In genomic region chr11:58770166-58770565, GRCh38 we compare ENCODE assay signal across 1 cellular context.
A peak's percentile ranks its signal among the peaks of the same experiment; 100 is the strongest.
TF ChIP-seq lines count a peak whose summit lies in the region.

No MANE protein-coding gene starts in this region.

TF ChIP-seq in K562, 482 proteins besides CTCF, POLR2A, EP300 and RAD21 (continued from another document and continues in another):
- TF ChIP-seq CCNT2 (IDR thresholded peaks at IDR 0.05; ENCODE audit: borderline replicate concordance, extremely low read depth, insufficient read length, low read depth, low read length) (peak; percentile 18), E2F1 (CRISPR knock-in tag; IDR thresholded peaks at IDR 0.05) (no peak), RBM34 (IDR thresholded peaks at IDR 0.05; ENCODE audit: borderline replicate concordance, insufficient read depth, low read length) (no peak), NEUROD1 (IDR thresholded peaks at IDR 0.05; ENCODE audit: borderline replicate concordance, low read depth, low read length, partially characterized antibody) (no peak), HCFC1 (IDR thresholded peaks at IDR 0.05; ENCODE audit: low read depth, low read length) (no peak), DACH1 (IDR thresholded peaks at IDR 0.05; ENCODE audit: partially characterized antibody) (peak; percentile 84), GABPB1 (CRISPR knock-in tag; IDR thresholded peaks at IDR 0.05) (no peak), ZNF133 (CRISPR knock-in tag; IDR thresholded peaks at IDR 0.05) (no peak), CHD1 (IDR thresholded peaks at IDR 0.05; ENCODE audit: low read length) (peak; percentile 19), ESRRB (CRISPR knock-in tag; IDR thresholded peaks at IDR 0.05; ENCODE audit: borderline replicate concordance) (no peak), JUNB (CRISPR knock-in tag; conservative IDR thresholded peaks at IDR 0.05) (no peak), UBTF (IDR thresholded peaks at IDR 0.05; ENCODE audit: borderline replicate concordance in 1 of 2, low read depth in 2 of 2, low read length in 2 of 2) (no peak), BRCA1 (IDR thresholded peaks at IDR 0.05) (no peak), BRCA1 (CRISPR knock-in tag; IDR thresholded peaks at IDR 0.05) (no peak), CCAR2 (IDR thresholded peaks at IDR 0.05; ENCODE audit: low read depth, low read length) (no peak), CUX1 (CRISPR knock-in tag; IDR thresholded peaks at IDR 0.05) (peak; percentile 85), ZBTB7A (IDR thresholded peaks at IDR 0.05; ENCODE audit: borderline replicate concordance, control insufficient read depth, low read depth, low read length) (no peak), FOXO4 (CRISPR knock-in tag; IDR thresholded peaks at IDR 0.05) (no peak), ZNF217 (CRISPR knock-in tag; IDR thresholded peaks at IDR 0.05) (no peak), FOS (IDR thresholded peaks at IDR 0.05; ENCODE audit: extremely low read depth, insufficient read length) (no peak), PHB (CRISPR knock-in tag; IDR thresholded peaks at IDR 0.05) (no peak), RBM22 (IDR thresholded peaks at IDR 0.05; ENCODE audit: low read depth, low read length, poor library complexity, severe bottlenecking) (no peak), ARID3B (CRISPR knock-in tag; IDR thresholded peaks at IDR 0.05; ENCODE audit: borderline replicate concordance) (no peak), ZNF174 (CRISPR knock-in tag; IDR thresholded peaks at IDR 0.05) (no peak), POLR3A (IDR thresholded peaks at IDR 0.05; ENCODE audit: borderline replicate concordance, extremely low read depth, insufficient read depth, insufficient read length) (no peak), YBX1 (IDR thresholded peaks at IDR 0.05) (no peak), CREM (IDR thresholded peaks at IDR 0.05; ENCODE audit: low read depth) (peak; percentile 53; the same call in 1 of the 2 replicates), EHMT2 (IDR thresholded peaks at IDR 0.05) (no peak), ZNF780A (CRISPR knock-in tag; IDR thresholded peaks at IDR 0.05) (no peak), ZNF77 (CRISPR knock-in tag; IDR thresholded peaks at IDR 0.05) (no peak), PTTG1 (tag; IDR thresholded peaks at IDR 0.05; ENCODE audit: low read depth) (no peak), ZBTB5 (IDR thresholded peaks at IDR 0.05) (no peak), AFF4 (CRISPR knock-in tag; IDR thresholded peaks at IDR 0.05) (no peak), MXD1 (CRISPR knock-in tag; IDR thresholded peaks at IDR 0.05; ENCODE audit: borderline replicate concordance, poor library complexity, severe bottlenecking) (no peak), THRB (CRISPR knock-in tag; conservative IDR thresholded peaks at IDR 0.05) (no peak), ZEB2 (IDR thresholded peaks at IDR 0.05) (no peak), ZBTB2 (IDR thresholded peaks at IDR 0.05) (no peak), SNIP1 (IDR thresholded peaks at IDR 0.05; ENCODE audit: low read depth) (no peak), POLR2H (tag; IDR thresholded peaks at IDR 0.05; ENCODE audit: low read depth) (no peak), PHF8 (IDR thresholded peaks at IDR 0.05; ENCODE audit: borderline replicate concordance, low read length) (no peak), KHSRP (IDR thresholded peaks at IDR 0.05) (no peak), MTA1 (IDR thresholded peaks at IDR 0.05; ENCODE audit: borderline replicate concordance) (no peak)
